In the genomic region with DNA sequence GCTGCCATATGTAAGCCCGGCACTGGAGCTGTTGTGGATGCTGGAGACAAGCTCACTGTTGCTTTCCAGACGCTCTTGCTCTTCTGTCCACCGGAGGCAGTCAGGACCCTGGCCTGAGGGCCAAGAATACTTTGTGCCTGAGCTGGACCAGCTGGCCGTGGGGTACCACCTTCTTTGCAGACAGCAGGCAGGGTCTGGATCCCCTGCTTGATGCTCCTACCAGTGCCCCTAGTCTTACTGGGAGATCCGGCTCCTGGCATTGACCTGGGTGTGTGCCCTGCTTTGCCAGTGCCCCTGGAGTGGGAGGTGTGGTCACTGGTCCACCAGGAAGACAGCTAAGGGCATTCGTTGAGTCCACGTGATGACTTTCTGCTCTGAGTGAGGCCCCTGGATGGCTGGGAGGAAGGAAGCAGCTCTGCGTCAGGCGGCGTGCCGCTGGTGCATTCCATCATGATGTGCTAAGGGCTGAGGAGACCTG, we compare ENCODE assay signal across 10 cellular contexts. TPM values are rescaled to one million over a fixed set of nuclear protein-coding genes. Genes with fewer than 3 reads are reported as not detected.
DNase-seq lines count a peak whose midpoint lies in the region; ATAC-seq, FAIRE-seq and TF ChIP-seq lines count a peak whose summit lies in the region.
"Had no signal": no experiment of that assay in that cellular context is flagged by ENCODE, and none has a peak within 500 bp of the region (broad histone marks: within the 10 kb centered on the region; RNA-seq: fewer than 3 reads in every experiment).

No MANE protein-coding gene starts in this region.

- H3K79me2 ChIP-seq in GM12878 (ENCODE audit: control insufficient read depth, insufficient read depth, low read length) = peaks cover 5% of the 10 kb centered on the region

- H3K4me3 Mint-ChIP-seq in naive thymus-derived CD4-positive, alpha-beta T cell = peak overlapping the region in 3 of 10 donors; percentile 59 to 92 (median 81)

- intact Hi-C loops in GM12878 (cut with micrococcal nuclease; ENCODE audit: unreplicated experiment) = loop anchor here (1.0 kb wide), 1 partner anchor 11 kb away; no protein-coding TSS in a partner anchor
- intact Hi-C loops in naive thymus-derived CD4-positive, alpha-beta T cell (cut with micrococcal nuclease) = loop anchor here (1.0 kb wide), 2 partner anchors 11 to 83 kb away; no protein-coding TSS in a partner anchor

- BruUV-seq in GM12878 (replicated peaks; lab: Mats Ljungman, UMichigan) = no TSS peak

- TF ChIP-seq POLR2A in GM12878 (IDR thresholded peaks at IDR 0.05; ENCODE audit: low read depth, low read length) = no peak

- WGBS in GM12878 (ENCODE audit: insufficient coverage, insufficient replicate concordance, low lambda C conversion rate, missing lambda C conversion rate) = 85% methylated on average over 11 of the region's 11 CpGs

- H3K36me3 Mint-ChIP-seq in naive thymus-derived CD4-positive, alpha-beta T cell = peaks cover 0 to 5% (median 0%) of the 10 kb centered on the region in 5 donors

- CTCF ChIA-PET in HEK293 (lab: Yijun Ruan, JAX) (interaction anchor here (0.6 to 1.6 kb wide), 11 partner anchors 9 to 555 kb away, joined by 3 to 8 read pairs (median 3); no protein-coding TSS in a partner anchor), GM12878 (lab: Yijun Ruan, JAX) (interaction anchor here (0.6 to 18.3 kb wide), 5 partner anchors 11 to 154 kb away, joined by 3 to 298 read pairs (median 20); no protein-coding TSS in a partner anchor), HEK293T (lab: Yijun Ruan, JAX) (interaction anchor here (0.6 to 1.6 kb wide), 7 partner anchors 11 to 81 kb away, joined by 3 to 4 read pairs (median 4); no protein-coding TSS in a partner anchor)
- CTCF ChIA-PET in naive thymus-derived CD4-positive, alpha-beta T cell (lab: Charles Lee) = interaction anchor here (1.4 to 11.8 kb wide), 2 partner anchors 12 to 59 kb away, joined by 3 to 111 read pairs; no protein-coding TSS in a partner anchor

- H3K36me3 ChIP-seq in BLaER1 (peaks cover 40% of the 10 kb centered on the region), HEK293 (ENCODE audit: control insufficient read depth in 2 of 2, insufficient read depth in 1 of 2, low read length in 2 of 2) (peaks cover 0 to 14% of the 10 kb centered on the region in 2 experiments; a peak in 2 of 3 replicates), GM12878 (ENCODE audit: control insufficient read depth in 2 of 2, insufficient read depth in 2 of 2, low read length in 1 of 2) (no peaks in the 10 kb centered on the region)
- peaks cover 0 to 3% (median 0%) of the 10 kb centered on the region in 3 experiments for H3K36me3 ChIP-seq in naive thymus-derived CD4-positive, alpha-beta T cell (ENCODE audit: control insufficient read depth in 2 of 3, insufficient read depth in 3 of 3, low read length in 3 of 3)
- H3K36me3 ChIP-seq: adrenal gland had no signal

- SMC1A ChIA-PET in GM12878 (lab: Charles Lee; ENCODE audit: uncharacterized antibody, unreplicated experiment) = interaction anchor here (0.7 to 5.8 kb wide), 7 partner anchors 8 to 87 kb away, joined by 3 to 66 read pairs (median 8); no protein-coding TSS in a partner anchor

- H3K9me3 ChIP-seq in BLaER1 (no peaks in the 10 kb centered on the region), HEK293 (ENCODE audit: control insufficient read depth, insufficient read depth, low read depth, low read length) (no peaks in the 10 kb centered on the region), GM12878 (replicated peaks; ENCODE audit: control insufficient read depth, insufficient read depth, low read length) (no peaks in the 10 kb centered on the region)
- H3K9me3 ChIP-seq in naive thymus-derived CD4-positive, alpha-beta T cell (ENCODE audit: control insufficient read depth in 2 of 3, low read length in 3 of 3) = no peaks in the 10 kb centered on the region
- H3K9me3 ChIP-seq: adrenal gland had no signal

- no peak for FAIRE-seq in GM12878 (lab: Jason Lieb, UNC)

- no peaks in the 10 kb centered on the region for H3K9me3 Mint-ChIP-seq in naive thymus-derived CD4-positive, alpha-beta T cell

- RAD21 ChIA-PET in GM12878 (lab: Charles Lee; ENCODE audit: unreplicated experiment) = interaction anchor here (1.5 to 13.1 kb wide), 3 partner anchors 11 to 16 kb away, joined by 4 to 209 read pairs (median 11); no protein-coding TSS in a partner anchor

- H3K4me3 ChIP-seq in BLaER1 (no peak overlapping the region), HEK293 (ENCODE audit: low read depth, low read length) (no peak overlapping the region), GM12878 (no peak overlapping the region)
- no peak overlapping the region for H3K4me3 ChIP-seq in naive thymus-derived CD4-positive, alpha-beta T cell (ENCODE audit: low read length)
- H3K4me3 ChIP-seq: adrenal gland had no signal

- POLR2A ChIA-PET in HEK293 (lab: Yijun Ruan, JAX) (no interaction called here), GM12878 (lab: Charles Lee) (interaction anchor here (0.6 to 3.8 kb wide), 4 partner anchors 9 to 22 kb away, joined by 3 to 21 read pairs (median 6); no protein-coding TSS in a partner anchor), HEK293T (lab: Yijun Ruan, JAX) (interaction anchor here (1.3 kb wide), 1 partner anchor 11 kb away, joined by 4 read pairs; no protein-coding TSS in a partner anchor)
- POLR2A ChIA-PET in naive thymus-derived CD4-positive, alpha-beta T cell (lab: Charles Lee) = interaction anchor here (1.1 to 12.7 kb wide), 3 partner anchors 9 to 29 kb away, joined by 3 to 349 read pairs (median 16); no protein-coding TSS in a partner anchor

- DNase-seq in GM12878 (ENCODE audit: low read depth, low spot score) (no peak), HEK293T (ENCODE audit: extremely low spot score) (no peak), foreskin melanocyte (no peak)
- peak in 1 of 9 donors; percentile 18 for DNase-seq in naive thymus-derived CD4-positive, alpha-beta T cell
- DNase-seq: NCI-H1105 treated with DMSO at 0.1 percent for 48 hours had no signal

- H4K20me1 ChIP-seq in BLaER1 = peaks cover 72% of the 10 kb centered on the region
- H4K20me1 ChIP-seq in GM12878 (ENCODE audit: control insufficient read depth, insufficient read depth) = no peaks in the 10 kb centered on the region

- peaks cover 34 to 69% (median 54%) of the 10 kb centered on the region in 7 donors for H3K4me1 Mint-ChIP-seq in naive thymus-derived CD4-positive, alpha-beta T cell

- H3K4me2 ChIP-seq in BLaER1 (peak overlapping the region; percentile 99), GM12878 (ENCODE audit: control insufficient read depth, insufficient read depth) (peak overlapping the region; percentile 58; the same call in 1 of the 2 replicates)

- H3K27me3 ChIP-seq in BLaER1 (no peaks in the 10 kb centered on the region), GM12878 (replicated peaks in 1 of 2; ENCODE audit: control insufficient read depth in 2 of 2, insufficient read depth in 2 of 2, low read length in 1 of 2) (no peaks in the 10 kb centered on the region)
- no peaks in the 10 kb centered on the region for H3K27me3 ChIP-seq in naive thymus-derived CD4-positive, alpha-beta T cell (ENCODE audit: control insufficient read depth in 2 of 2, insufficient read depth in 2 of 2, low read length in 2 of 2)
- H3K27me3 ChIP-seq: adrenal gland had no signal

- in situ Hi-C loops in GM12878 (cut with MboI) = no loop called here

- TF ChIP-seq CTCF in HEK293 (tag by site-specific recombination; IDR thresholded peaks at IDR 0.05) (peak; percentile 33; the same call in 1 of the 2 replicates), GM12878 (IDR thresholded peaks at IDR 0.05 in 2 of 3, conservative IDR thresholded peaks at IDR 0.05 in 1 of 3; ENCODE audit: control insufficient read depth in 2 of 3, extremely low read depth in 1 of 3, insufficient read depth in 1 of 3, low read depth in 3 of 3, low read length in 3 of 3) (peak in 2 of 3 experiments; percentile 40 to 56; a peak in 3 of 6 replicates)

- peak overlapping the region; percentile 97 to 100 (median 99) for H3K27ac Mint-ChIP-seq in naive thymus-derived CD4-positive, alpha-beta T cell

- peaks cover 83% of the 10 kb centered on the region for H3K4me1 ChIP-seq in BLaER1
- no peaks in the 10 kb centered on the region for H3K4me1 ChIP-seq in HEK293 (ENCODE audit: control insufficient read depth, insufficient read depth, low read length)
- H3K4me1 ChIP-seq in GM12878 (ENCODE audit: control insufficient read depth, insufficient read depth, low read length) = peaks cover 19% of the 10 kb centered on the region
- peaks cover 29 to 48% of the 10 kb centered on the region in 2 donors for H3K4me1 ChIP-seq in naive thymus-derived CD4-positive, alpha-beta T cell (ENCODE audit: control insufficient read depth in 2 of 2, insufficient read depth in 2 of 2, low read length in 2 of 2)

- no peak overlapping the region for H3K9ac ChIP-seq in BLaER1
- no peak overlapping the region for H3K9ac ChIP-seq in GM12878 (ENCODE audit: control insufficient read depth, insufficient read depth, low read length)

- no peak overlapping the region; the same call in 1 of the 2 replicates for H3K27ac ChIP-seq in BLaER1
- H3K27ac ChIP-seq in HEK293 (ENCODE audit: extremely low read depth, low read depth, low read length) = no peak overlapping the region
- H3K27ac ChIP-seq in GM12878 (ENCODE audit: control insufficient read depth, insufficient read depth) = no peak overlapping the region
- H3K27ac ChIP-seq in naive thymus-derived CD4-positive, alpha-beta T cell (ENCODE audit: low read depth, low read length) = peak overlapping the region; percentile 90

- 0 out of 2 replicates have a peak, but pooled peaks have one; percentile 17 for TF ChIP-seq RAD21 in GM12878 (IDR thresholded peaks at IDR 0.05; ENCODE audit: insufficient read depth, low read depth, low read length)

- no peak overlapping the region for H2AFZ ChIP-seq in GM12878 (ENCODE audit: control insufficient read depth, low read depth, low read length)

- TF ChIP-seq EP300 in GM12878 (IDR thresholded peaks at IDR 0.05; ENCODE audit: borderline replicate concordance in 1 of 2, control insufficient read depth in 1 of 2, low read depth in 2 of 2, low read length in 2 of 2) = no peak

- ATAC-seq in GM12878 (peak; percentile 37), GM18511 (IDR thresholded peaks at IDR 0.05; ENCODE audit: unreplicated experiment) (no peak), HG03354 (IDR thresholded peaks at IDR 0.05; ENCODE audit: poor library complexity, severe bottlenecking, unreplicated experiment) (no peak)
- peak; percentile 14 for ATAC-seq in naive thymus-derived CD4-positive, alpha-beta T cell

- no peaks in the 10 kb centered on the region for H3K27me3 Mint-ChIP-seq in naive thymus-derived CD4-positive, alpha-beta T cell

RNA-seq across cellular contexts. Expression of gene LRRFIP1, which starts 59.3 kb away (rescaled TPM):
- total RNA-seq in GM12878 (2013; cell fraction: nucleolus; rRNA removed) = 276 and 277 TPM in 2 replicates
- total RNA-seq in GM12878 (2014; rRNA removed) (53.5 and 53.9 TPM in 2 replicates), GM12878 (2014; rRNA removed; fragmentation: Illumina TruSeq; extraction: Trizol) (77.6 and 83.3 TPM in 2 replicates), GM12878 (2021) (71.5 and 81.6 TPM in 2 replicates)
- 42.0 TPM for polyA plus RNA-seq in GM12878 (2011; ENCODE audit: low read depth)
- polyA plus RNA-seq in GM12878 (2011; rRNA removed) (71.0 and 94.9 TPM in 2 replicates), GM12878 (2014; fragmentation: Illumina TruSeq; extraction: Trizol) (107 and 130 TPM in 2 replicates), GM12878 (2014; fragmentation: Nextera tagmentation; extraction: Ambion mirVana) (10 to 100 TPM; 36.2 to 36.3 TPM), GM12878 (2014; rRNA removed) (60.4 and 70.5 TPM in 2 replicates), GM12878 (2016; fragmentation: Nextera tagmentation; extraction: Ambion mirVana) (100 to 1,000 TPM in 1 of 2 experiments, 10 to 100 TPM in 1; 99.2 to 120 TPM)
- polyA plus RNA-seq in GM12878 (2011; cell fraction: cytosol; rRNA removed) = 30.9 and 31.0 TPM in 2 replicates
- polyA plus RNA-seq in GM12878 (2011; cell fraction: nucleus; rRNA removed) = 58.1 and 76.6 TPM in 2 replicates
- 57.8 and 71.6 TPM in 2 replicates for polyA plus RNA-seq in GM12878 (2012)
- polyA minus RNA-seq in GM12878 (2011; rRNA and poly(A)+ RNA removed) = 64.4 and 88.7 TPM in 2 replicates
- polyA minus RNA-seq in GM12878 (2011; cell fraction: cytosol; rRNA and poly(A)+ RNA removed) = 23.0 and 28.2 TPM in 2 replicates
- 39.4 and 68.2 TPM in 2 replicates for polyA minus RNA-seq in GM12878 (2011; cell fraction: nucleus; rRNA and poly(A)+ RNA removed)
- 100 to 1,000 TPM in 4 of 5 experiments, 10 to 100 TPM in 1; 96.3 to 257 (median 114) TPM for total RNA-seq in naive thymus-derived CD4-positive, alpha-beta T cell
- polyA plus RNA-seq in naive thymus-derived CD4-positive, alpha-beta T cell = 10 to 100 TPM; 82.2 to 94.0 TPM

Comparison
In these comparisons a context has a peak if more than half of its experiments do, and no peak if none do; other contexts are left out.
1. ATAC-seq: peak in GM12878 (single experiment) and naive thymus-derived CD4-positive, alpha-beta T cell (single experiment); none in GM18511 (single experiment) and HG03354 (single experiment).